Comparison of ENCODE assay signal across 8 cellular contexts in the genomic region with DNA sequence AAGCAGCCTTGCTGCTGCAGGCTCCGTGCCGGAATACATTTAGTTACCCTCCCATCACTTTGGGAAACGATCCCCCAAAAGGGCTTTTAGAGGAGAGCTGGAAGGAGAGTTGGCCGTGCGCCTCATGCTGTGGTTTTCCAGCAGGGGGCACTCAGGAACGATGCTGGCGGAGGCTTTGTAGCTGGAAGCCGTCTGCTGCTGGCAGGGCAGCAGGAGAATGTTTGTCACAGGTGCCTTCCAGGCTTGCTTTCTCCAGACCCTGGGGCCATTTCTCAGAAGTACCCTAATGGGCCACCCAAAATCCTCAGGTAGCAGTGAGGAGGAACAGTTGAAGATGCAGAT. TPM values are rescaled to one million over a fixed set of nuclear protein-coding genes. Genes with fewer than 3 reads are reported as not detected.
DNase-seq lines count a peak whose midpoint lies in the region; ATAC-seq and TF ChIP-seq lines count a peak whose summit lies in the region.

No MANE protein-coding gene starts in this region.

- peaks cover 65 to 76% of the 10 kb centered on the region in 2 donors for H3K36me3 Mint-ChIP-seq in CD14-positive monocyte

- H3K27me3 ChIP-seq in brain microvascular endothelial cell (replicated peaks) = no peaks in the 10 kb centered on the region

- TF ChIP-seq CTCF in CD14-positive monocyte (IDR thresholded peaks at IDR 0.05) (peak; percentile 51), brain microvascular endothelial cell (IDR thresholded peaks at IDR 0.05; ENCODE audit: low read depth, low read length, missing control alignments) (peak; percentile 93)

- no peak overlapping the region for H3K4me3 Mint-ChIP-seq in CD14-positive monocyte

- H3K9me3 Mint-ChIP-seq in CD14-positive monocyte = no peaks in the 10 kb centered on the region

- peaks cover 0 to 1% (median 1%) of the 10 kb centered on the region in 3 donors for H3K27me3 Mint-ChIP-seq in CD14-positive monocyte (ENCODE audit: low read depth in 3 of 3)

- no peaks in the 10 kb centered on the region for H3K4me1 Mint-ChIP-seq in CD14-positive monocyte

- in situ Hi-C loops in brain microvascular endothelial cell (cut with HindIII; ENCODE audit: low pct_ligation_motif_present, low sequenced_read_pairs) = no loop called here

- ATAC-seq in SK-N-SH treated with all-trans-retinoic acid at 6 μM for 48 hours = peak; percentile 82
- peak; percentile 87 for ATAC-seq in left colon
- no peak for ATAC-seq in HG02678 (IDR thresholded peaks at IDR 0.05; ENCODE audit: unreplicated experiment)

- H3K4me3 ChIP-seq in brain microvascular endothelial cell (ENCODE audit: low read depth, low read length) = no peak overlapping the region

- no peak overlapping the region for H3K27ac Mint-ChIP-seq in CD14-positive monocyte

- no peak for DNase-seq in CD14-positive monocyte (ENCODE audit: low spot score)
- DNase-seq in HT-29 (ENCODE audit: low spot score) = peak; percentile 61
- peak; percentile 22 for DNase-seq in brain microvascular endothelial cell
- peak in 1 of 2 donors; percentile 69 for DNase-seq in left colon
- DNase-seq in stimulated activated CD4-positive, alpha-beta T cell treated with anti-CD3 and anti-CD28 coated beads, TNF-alpha, amount 100 ng/mL, for 24 hours (ENCODE audit: low read depth in 3 of 3) = peak; percentile 7 to 35 (median 9)
- DNase-seq in GM19240 (ENCODE audit: insufficient read length, low spot score) = no peak

- intact Hi-C loops in CD14-positive monocyte (cut with micrococcal nuclease) = no loop called here
- intact Hi-C loops in left colon (cut with DNase I, micrococcal nuclease) = loop anchor here in 1 of 2 donors (10.0 kb wide), 1 partner anchor 395 kb away; a partner anchor contains a TSS

- H3K36me3 ChIP-seq in brain microvascular endothelial cell (replicated peaks) = peaks cover 35% of the 10 kb centered on the region

- H3K27ac ChIP-seq in brain microvascular endothelial cell = no peak overlapping the region

TF ChIP-seq in SK-N-SH treated with all-trans-retinoic acid at 6 μM for 48 hours, 23 proteins besides CTCF, POLR2A, EP300 and RAD21:
- TF ChIP-seq, protein P1, sequence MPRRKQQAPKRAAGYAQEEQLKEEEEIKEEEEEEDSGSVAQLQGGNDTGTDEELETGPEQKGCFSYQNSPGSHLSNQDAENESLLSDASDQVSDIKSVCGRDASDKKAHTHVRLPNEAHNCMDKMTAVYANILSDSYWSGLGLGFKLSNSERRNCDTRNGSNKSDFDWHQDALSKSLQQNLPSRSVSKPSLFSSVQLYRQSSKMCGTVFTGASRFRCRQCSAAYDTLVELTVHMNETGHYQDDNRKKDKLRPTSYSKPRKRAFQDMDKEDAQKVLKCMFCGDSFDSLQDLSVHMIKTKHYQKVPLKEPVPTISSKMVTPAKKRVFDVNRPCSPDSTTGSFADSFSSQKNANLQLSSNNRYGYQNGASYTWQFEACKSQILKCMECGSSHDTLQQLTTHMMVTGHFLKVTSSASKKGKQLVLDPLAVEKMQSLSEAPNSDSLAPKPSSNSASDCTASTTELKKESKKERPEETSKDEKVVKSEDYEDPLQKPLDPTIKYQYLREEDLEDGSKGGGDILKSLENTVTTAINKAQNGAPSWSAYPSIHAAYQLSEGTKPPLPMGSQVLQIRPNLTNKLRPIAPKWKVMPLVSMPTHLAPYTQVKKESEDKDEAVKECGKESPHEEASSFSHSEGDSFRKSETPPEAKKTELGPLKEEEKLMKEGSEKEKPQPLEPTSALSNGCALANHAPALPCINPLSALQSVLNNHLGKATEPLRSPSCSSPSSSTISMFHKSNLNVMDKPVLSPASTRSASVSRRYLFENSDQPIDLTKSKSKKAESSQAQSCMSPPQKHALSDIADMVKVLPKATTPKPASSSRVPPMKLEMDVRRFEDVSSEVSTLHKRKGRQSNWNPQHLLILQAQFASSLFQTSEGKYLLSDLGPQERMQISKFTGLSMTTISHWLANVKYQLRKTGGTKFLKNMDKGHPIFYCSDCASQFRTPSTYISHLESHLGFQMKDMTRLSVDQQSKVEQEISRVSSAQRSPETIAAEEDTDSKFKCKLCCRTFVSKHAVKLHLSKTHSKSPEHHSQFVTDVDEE (CRISPR knock-in tag; IDR thresholded peaks at IDR 0.05) = no peak
TF ChIP-seq in SK-N-SH treated with all-trans-retinoic acid at 6 μM for 48 hours: peak in this region for 0.

RNA-seq across cellular contexts. Expression of a gene that starts 30.0 kb away (rescaled TPM):
- under 1 TPM; 0.11 to 0.14 TPM for polyA plus RNA-seq in CD14-positive monocyte
- 0.60 TPM in 1 of 2 replicates, not detected in the other for total RNA-seq in HT-29 (2014; rRNA removed; shearing (Covaris generic))
- total RNA-seq in left colon = under 1 TPM in 1 of 2 donors, not detected in 1; 0.12 TPM

Comparison
In these comparisons a context has a peak if more than half of its experiments do, and no peak if none do; other contexts are left out.
1. DNase-seq: peak in HT-29 (single experiment), brain microvascular endothelial cell (single experiment) and stimulated activated CD4-positive, alpha-beta T cell treated with anti-CD3 and anti-CD28 coated beads, TNF-alpha, amount 100 ng/mL, for 24 hours (3 of 3); none in CD14-positive monocyte (single experiment) and GM19240 (single experiment).